In genomic region chr13:33014291-33014690, GRCh38 we compare ENCODE assay signal across 21 cellular contexts. TPM values are rescaled to one million over a fixed set of nuclear protein-coding genes. Genes with fewer than 3 reads are reported as not detected.
DNase-seq lines count a peak whose midpoint lies in the region; ATAC-seq, FAIRE-seq and TF ChIP-seq lines count a peak whose summit lies in the region.
"Had no signal": no experiment of that assay in that cellular context is flagged by ENCODE, and none has a peak within 500 bp of the region (broad histone marks: within the 10 kb centered on the region; RNA-seq: fewer than 3 reads in every experiment).

No MANE protein-coding gene starts in this region.

- H3K27me3 Mint-ChIP-seq in activated CD4-positive, alpha-beta T cell treated with anti-CD3 and anti-CD28 coated beads, Interleukin-2, amount 10 ng/mL, durations not matched to agents 24 days and 14 days: peaks cover 54% of the 10 kb centered on the region
- peaks cover 44% of the 10 kb centered on the region for H3K27me3 Mint-ChIP-seq in astrocyte (ENCODE audit: low read depth, unreplicated experiment)

- no peak overlapping the region for H3K4me3 ChIP-seq in astrocyte (ENCODE audit: insufficient read depth, low read depth, low read length)
- no peak overlapping the region for H3K4me3 ChIP-seq in lower lobe of right lung
- H3K4me3 ChIP-seq in gastrocnemius medialis: no peak overlapping the region
- H3K4me3 ChIP-seq: BLaER1 had no signal

- no peak for DNase-seq in activated CD4-positive, alpha-beta T cell treated with anti-CD3 and anti-CD28 coated beads, Interleukin-2, amount 10 ng/mL, durations not matched to agents 24 days and 14 days
- no peak for DNase-seq in activated CD4-positive, alpha-beta T cell treated with anti-CD3 and anti-CD28 coated beads for 48 hours
- peak; percentile 47 for DNase-seq in astrocyte (ENCODE audit: low read depth)
- no peak for DNase-seq in lower lobe of right lung
- DNase-seq in gastrocnemius medialis: no peak
- no peak for DNase-seq in putamen (ENCODE audit: low spot score)
- no peak for DNase-seq in T-helper 2 cell
- DNase-seq: EL; H7; NCI-H1436; NCI-H2029; NK-92 treated with Interleukin-12 subunit alpha and Interleukin-12 subunit beta, amount 100 ng/mL, for 24 hours; SIG-M5 had no signal

- H3K4me3 Mint-ChIP-seq in activated CD4-positive, alpha-beta T cell treated with anti-CD3 and anti-CD28 coated beads, Interleukin-2, amount 10 ng/mL, durations not matched to agents 24 days and 14 days: peak overlapping the region; percentile 14
- no peak overlapping the region for H3K4me3 Mint-ChIP-seq in astrocyte (ENCODE audit: unreplicated experiment)

- no peak for FAIRE-seq in astrocyte (lab: Jason Lieb, UNC)
- FAIRE-seq: A204.1, GM19239 had no signal

- no peak overlapping the region for H3K27ac Mint-ChIP-seq in activated CD4-positive, alpha-beta T cell treated with anti-CD3 and anti-CD28 coated beads, Interleukin-2, amount 10 ng/mL, durations not matched to agents 24 days and 14 days
- no peak overlapping the region for H3K27ac Mint-ChIP-seq in astrocyte (ENCODE audit: unreplicated experiment)

- H3K9me3 ChIP-seq in astrocyte (ENCODE audit: insufficient read depth, low read depth, low read length): no peaks in the 10 kb centered on the region
- H3K9me3 ChIP-seq in lower lobe of right lung: no peaks in the 10 kb centered on the region
- no peaks in the 10 kb centered on the region for H3K9me3 ChIP-seq in gastrocnemius medialis

- peaks cover 31% of the 10 kb centered on the region for H3K27me3 ChIP-seq in astrocyte (ENCODE audit: insufficient read depth, low read length)
- H3K27me3 ChIP-seq in lower lobe of right lung (ENCODE audit: low read depth): peaks cover 19% of the 10 kb centered on the region
- peaks cover 10 to 19% (median 12%) of the 10 kb centered on the region in 3 donors for H3K27me3 ChIP-seq in gastrocnemius medialis
- H3K27me3 ChIP-seq: BLaER1 had no signal

- H3K27ac ChIP-seq in astrocyte (ENCODE audit: low read depth, low read length): no peak overlapping the region
- H3K27ac ChIP-seq in lower lobe of right lung: peak overlapping the region; percentile 90
- H3K27ac ChIP-seq in gastrocnemius medialis: peak overlapping the region; percentile 61 to 83 (median 75)
- H3K27ac ChIP-seq: BLaER1, KMS-11 had no signal

- TF ChIP-seq CTCF in astrocyte (IDR thresholded peaks at IDR 0.05; ENCODE audit: insufficient read depth, low read depth, low read length) (no peak), lower lobe of right lung (IDR thresholded peaks at IDR 0.05) (no peak), gastrocnemius medialis (IDR thresholded peaks at IDR 0.05 in 4 of 5, conservative IDR thresholded peaks at IDR 0.05 in 1 of 5) (no peak)

- in situ Hi-C loops in gastrocnemius medialis (cut with MboI; ENCODE audit: low sequenced_read_pairs in 4 of 4): loop anchor here in 1 of 4 donors (25.0 kb wide), 1 partner anchor 427 kb away; the partner anchor contains the start of gene PDS5B

- H3K9ac ChIP-seq in astrocyte (ENCODE audit: low read length): no peak overlapping the region
- H3K9ac ChIP-seq: BLaER1, KMS-11 had no signal

- intact Hi-C loops in activated CD4-positive, alpha-beta T cell treated with anti-CD3 and anti-CD28 coated beads, Interleukin-2, amount 10 ng/mL, durations not matched to agents 24 days and 14 days (cut with micrococcal nuclease): loop anchor here (10.0 kb wide), 1 partner anchor 601 kb away; no protein-coding TSS in a partner anchor
- intact Hi-C loops in lower lobe of right lung (cut with DNase I) (no loop called here), gastrocnemius medialis (cut with DNase I; ENCODE audit: low total_unique reads) (no loop called here)

- peaks cover 8% of the 10 kb centered on the region for H3K9me3 Mint-ChIP-seq in activated CD4-positive, alpha-beta T cell treated with anti-CD3 and anti-CD28 coated beads, Interleukin-2, amount 10 ng/mL, durations not matched to agents 24 days and 14 days
- H3K9me3 Mint-ChIP-seq in astrocyte (ENCODE audit: unreplicated experiment): peaks cover 6% of the 10 kb centered on the region

- ATAC-seq in lower lobe of right lung: no peak
- no peak for ATAC-seq in gastrocnemius medialis
- no peak for ATAC-seq in GM19463 (IDR thresholded peaks at IDR 0.05; ENCODE audit: unreplicated experiment)

- H3K36me3 ChIP-seq in astrocyte (ENCODE audit: insufficient read depth, low read length) (no peaks in the 10 kb centered on the region), lower lobe of right lung (no peaks in the 10 kb centered on the region), gastrocnemius medialis (no peaks in the 10 kb centered on the region)
- H3K36me3 ChIP-seq: BLaER1 had no signal

- H3K4me2 ChIP-seq in astrocyte (ENCODE audit: low read length): no peak overlapping the region
- H3K4me2 ChIP-seq: BLaER1, KMS-11 had no signal

- TF ChIP-seq POLR2A in gastrocnemius medialis (IDR thresholded peaks at IDR 0.05): no peak

- H3K4me1 Mint-ChIP-seq in activated CD4-positive, alpha-beta T cell treated with anti-CD3 and anti-CD28 coated beads, Interleukin-2, amount 10 ng/mL, durations not matched to agents 24 days and 14 days: peaks cover 11% of the 10 kb centered on the region
- H3K4me1 Mint-ChIP-seq in astrocyte (ENCODE audit: low read depth, unreplicated experiment): no peaks in the 10 kb centered on the region

- H4K20me1 ChIP-seq in astrocyte (ENCODE audit: insufficient read depth, low read length): no peaks in the 10 kb centered on the region
- H4K20me1 ChIP-seq: BLaER1 had no signal

- no peaks in the 10 kb centered on the region for H3K79me2 ChIP-seq in astrocyte (ENCODE audit: insufficient read depth, low read length)

- H3K36me3 Mint-ChIP-seq in activated CD4-positive, alpha-beta T cell treated with anti-CD3 and anti-CD28 coated beads, Interleukin-2, amount 10 ng/mL, durations not matched to agents 24 days and 14 days (ENCODE audit: low read depth): no peaks in the 10 kb centered on the region
- peaks cover 2% of the 10 kb centered on the region for H3K36me3 Mint-ChIP-seq in astrocyte (ENCODE audit: low read depth, unreplicated experiment)

- no peak overlapping the region for H2AFZ ChIP-seq in astrocyte (ENCODE audit: low read depth, low read length)

- peaks cover 7% of the 10 kb centered on the region for H3K4me1 ChIP-seq in astrocyte (ENCODE audit: insufficient read depth, low read length)
- peaks cover 18% of the 10 kb centered on the region for H3K4me1 ChIP-seq in lower lobe of right lung
- H3K4me1 ChIP-seq in gastrocnemius medialis: no peaks in the 10 kb centered on the region
- H3K4me1 ChIP-seq: BLaER1 had no signal

RNA-seq across cellular contexts. Expression of gene KL, which starts 1.9 kb away (rescaled TPM):
- total RNA-seq in activated CD4-positive, alpha-beta T cell treated with anti-CD3 and anti-CD28 coated beads, Interleukin-2, amount 10 ng/mL, durations not matched to agents 24 days and 14 days: 0.59 and 0.75 TPM in 2 replicates
- 0.07 TPM in 1 of 2 replicates, not detected in the other for total RNA-seq in astrocyte
- 14.7 TPM for total RNA-seq in lower lobe of right lung
- 1 to 10 TPM; 1.3 to 1.6 (median 1.4) TPM for total RNA-seq in gastrocnemius medialis
- total RNA-seq: H7, M059J, OCI-LY7, RPMI7951 had no signal
